In the genomic region with DNA sequence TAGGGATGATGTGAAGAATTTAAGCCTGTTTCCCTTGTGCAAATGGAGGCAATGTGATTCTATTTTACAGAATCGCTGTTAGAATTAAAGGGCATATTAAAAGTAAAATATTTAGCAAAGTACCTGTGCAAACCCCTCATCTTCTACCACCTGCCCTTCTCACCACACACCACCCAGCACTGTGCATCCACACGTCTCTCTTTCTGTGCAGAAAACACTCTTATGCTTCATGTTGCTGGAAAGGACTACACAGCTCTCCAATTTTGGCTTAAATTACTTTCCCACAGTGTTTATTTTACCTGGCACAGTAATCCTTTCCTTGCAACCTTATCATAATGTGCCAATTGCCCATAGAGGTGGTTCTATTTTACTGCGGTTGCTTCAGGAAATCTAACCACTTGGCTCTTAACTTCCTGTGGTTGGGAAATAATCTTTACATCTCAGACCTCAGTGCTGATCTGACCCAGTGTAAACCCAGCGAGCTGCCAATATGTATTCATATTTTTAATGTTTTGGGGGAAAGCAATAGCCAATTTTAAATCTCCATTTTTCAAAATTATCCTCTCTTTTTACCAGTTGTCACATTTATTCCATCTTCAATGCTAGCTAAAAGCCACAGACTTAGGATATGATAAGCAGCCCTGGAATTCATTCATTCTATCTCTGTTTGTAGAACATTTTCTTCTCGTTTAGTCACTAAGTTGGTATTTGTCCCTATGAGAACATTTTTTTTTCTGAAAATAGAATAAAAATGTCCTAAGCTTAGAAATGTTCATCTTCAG, we compare ENCODE assay signal across 12 cellular contexts.
DNase-seq lines count a peak whose midpoint lies in the region; ATAC-seq, FAIRE-seq and TF ChIP-seq lines count a peak whose summit lies in the region.
"Had no signal": no experiment of that assay in that cellular context is flagged by ENCODE, and none has a peak within 500 bp of the region (broad histone marks: within the 10 kb centered on the region; RNA-seq: fewer than 3 reads in every experiment).

No MANE protein-coding gene starts in this region.

- intact Hi-C loops in PC-3 (cut with micrococcal nuclease): loop anchor here (5.0 kb wide), 2 partner anchors 47 to 48 kb away; no protein-coding TSS in a partner anchor
- intact Hi-C loops in psoas muscle (cut with DNase I): no loop called here

- H4K20me1 ChIP-seq in PC-3 (ENCODE audit: low read length): no peaks in the 10 kb centered on the region

- H3K36me3 ChIP-seq in PC-3 (ENCODE audit: low read depth, low read length) (no peaks in the 10 kb centered on the region), psoas muscle (ENCODE audit: insufficient read depth in 1 of 2, low read depth in 1 of 2) (no peaks in the 10 kb centered on the region)

- H3K27ac ChIP-seq in PC-3 (ENCODE audit: low read length) (peak overlapping the region; percentile 96), coronary artery (peak overlapping the region; percentile 25 to 80), psoas muscle (no peak overlapping the region)

- no peaks in the 10 kb centered on the region for H3K27me3 ChIP-seq in PC-3 (ENCODE audit: low read length)
- H3K27me3 ChIP-seq in psoas muscle (ENCODE audit: insufficient read depth in 3 of 3, low read length in 2 of 3): peaks cover 0 to 2% (median 0%) of the 10 kb centered on the region in 3 donors

- no peak for TF ChIP-seq CTCF in PC-3 (conservative IDR thresholded peaks at IDR 0.05; ENCODE audit: low read depth, low read length)
- no peak for TF ChIP-seq CTCF in coronary artery (IDR thresholded peaks at IDR 0.05)
- TF ChIP-seq CTCF in retinal pigment epithelial cell (conservative IDR thresholded peaks at IDR 0.05; ENCODE audit: low read depth, low read length): no peak
- TF ChIP-seq CTCF in D721Med (IDR thresholded peaks at IDR 0.05; ENCODE audit: insufficient read depth, missing control alignments): no peak
- TF ChIP-seq CTCF in psoas muscle (IDR thresholded peaks at IDR 0.05): no peak

- 0 out of 2 replicates have a peak overlapping the region, but pooled peaks have one; percentile 7 for H2AFZ ChIP-seq in PC-3 (ENCODE audit: low read length)
- H2AFZ ChIP-seq: GM23338 had no signal

- H3K9ac ChIP-seq in PC-3 (ENCODE audit: low read length): peak overlapping the region; percentile 74

- no peaks in the 10 kb centered on the region for H3K79me2 ChIP-seq in PC-3 (ENCODE audit: low read length)

- peak overlapping the region; percentile 82 for H3K4me2 ChIP-seq in PC-3 (ENCODE audit: low read length)

- CTCF ChIA-PET in PC-3 (lab: Charles Lee): interaction anchor here (0.7 kb wide), 1 partner anchor 250 kb away, joined by 3 read pairs; no protein-coding TSS in a partner anchor

- H3K9me3 ChIP-seq in PC-3 (ENCODE audit: low read length): no peaks in the 10 kb centered on the region
- no peaks in the 10 kb centered on the region for H3K9me3 ChIP-seq in psoas muscle

- DNase-seq in NCI-H2107 treated with DMSO at 0.1 percent for 48 hours (lab: John Stamatoyannopoulos, UW; ENCODE audit: unreplicated experiment) (peak; percentile 50), NCI-H2107 (lab: John Stamatoyannopoulos, UW) (no peak), PC-3 (peak; percentile 86), coronary artery (ENCODE audit: low spot score) (no peak), retinal pigment epithelial cell (ENCODE audit: low read depth) (peak; percentile 20), D721Med (ENCODE audit: insufficient read length, low spot score) (no peak), psoas muscle (no peak)
- DNase-seq: 8988T, activated B cell treated with CpG ODN at 0.5 μM for 24 hours, NCI-H446 had no signal

- H3K4me3 ChIP-seq in PC-3 (ENCODE audit: low read length) (peak overlapping the region; percentile 48), coronary artery (peak overlapping the region; percentile 36), retinal pigment epithelial cell (ENCODE audit: low read length) (no peak overlapping the region), psoas muscle (no peak overlapping the region)

- POLR2A ChIA-PET in PC-3 (lab: Charles Lee; ENCODE audit: unreplicated experiment): interaction anchor here (0.6 kb wide), 1 partner anchor 43 kb away, joined by 5 read pairs; no protein-coding TSS in a partner anchor

- H3K9me2 ChIP-seq in PC-3 (replicated peaks; ENCODE audit: low read length): no peaks in the 10 kb centered on the region

- BruUV-seq in PC-3 (replicated peaks; lab: Mats Ljungman, UMichigan): no TSS peak

- FAIRE-seq in D721Med (lab: Jason Lieb, UNC): no peak

- 54 to 62% (median 55%) methylated on average over 5 of the region's 5 CpGs for WGBS in psoas muscle, 3 donors

- peak; percentile 66 for ATAC-seq in PC-3
- ATAC-seq in esophagus mucosa: no peak
- no peak for ATAC-seq in psoas muscle
- ATAC-seq: GM23338 had no signal

- H3K4me1 ChIP-seq in PC-3 (ENCODE audit: insufficient read depth, low read length) (peaks cover 55% of the 10 kb centered on the region), psoas muscle (no peaks in the 10 kb centered on the region)

- peaks cover 7% of the 10 kb centered on the region for H3F3A ChIP-seq in PC-3 (ENCODE audit: low read length, unreplicated experiment)

Comparison
In these comparisons a context has a peak if more than half of its experiments do, and no peak if none do; other contexts are left out.
1. DNase-seq: peak in NCI-H2107 treated with DMSO at 0.1 percent for 48 hours (single experiment), PC-3 (single experiment) and retinal pigment epithelial cell (single experiment); none in NCI-H2107 (single experiment), coronary artery (single experiment), D721Med (single experiment) and psoas muscle (0 of 2).
2. H3K4me3 ChIP-seq: peak in PC-3 (single experiment) and coronary artery (single experiment); none in retinal pigment epithelial cell (single experiment) and psoas muscle (single experiment).